Comparison of ENCODE assay signal across 8 cellular contexts in the genomic region with DNA sequence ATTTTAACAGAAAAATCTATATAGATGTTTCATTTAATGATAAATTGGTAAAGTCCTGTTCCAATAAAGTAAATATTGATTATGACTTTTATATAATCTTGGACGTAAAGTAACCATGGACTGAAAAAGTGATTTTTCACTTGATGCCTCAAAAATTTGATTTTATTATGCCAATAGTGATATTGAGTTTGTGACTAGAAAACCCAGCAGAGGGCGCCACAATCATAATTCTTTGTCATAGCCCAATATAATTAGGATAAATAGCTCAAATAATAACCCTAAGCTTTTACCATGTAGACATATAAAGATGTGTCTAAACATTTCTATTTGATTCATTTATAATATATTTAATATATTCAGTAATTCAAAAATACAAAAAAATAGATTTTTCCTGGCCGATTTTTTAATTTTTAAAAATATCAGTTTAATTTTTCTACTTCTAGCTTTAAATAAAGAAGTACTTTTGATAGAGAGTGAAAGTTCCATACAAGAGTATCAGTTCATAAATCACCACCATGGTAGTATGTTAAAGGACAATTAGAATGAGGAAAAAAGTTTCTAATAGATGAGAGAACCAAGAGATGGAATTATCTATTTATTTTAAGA. TPM values are rescaled to one million over a fixed set of nuclear protein-coding genes. Genes with fewer than 3 reads are reported as not detected.
DNase-seq lines count a peak whose midpoint lies in the region; ATAC-seq, FAIRE-seq and TF ChIP-seq lines count a peak whose summit lies in the region.

No MANE protein-coding gene starts in this region.

- H3K4me2 ChIP-seq in A549, result no peak overlapping the region

- DNase-seq in A549 (ENCODE audit: low read depth in 1 of 2, low spot score in 1 of 2) (peak; percentile 21 to 35), GM12865 (ENCODE audit: low read depth) (peak; percentile 45), NCI-H526 treated with DMSO at 0.1 percent for 48 hours (lab: John Stamatoyannopoulos, UW) (peak; percentile 12), foreskin keratinocyte (peak in 1 of 2 donors; percentile 9), gastrocnemius medialis (no peak), UCSD-AML1 (lab: John Stamatoyannopoulos, UW; ENCODE audit: unreplicated experiment) (no peak)
- peak; percentile 13 for DNase-seq in activated CD8-positive, alpha-beta memory T cell treated with anti-CD3 and anti-CD28 coated beads, Interleukin-2, amount 50 U/mL, for 24 hours (ENCODE audit: extremely low read depth)

- no peak for FAIRE-seq in A549 (lab: Jason Lieb, UNC)

- no peak overlapping the region for H3K4me3 ChIP-seq in A549
- no peak overlapping the region for H3K4me3 ChIP-seq in GM12865 (ENCODE audit: low read depth, low read length)
- H3K4me3 ChIP-seq in gastrocnemius medialis, result no peak overlapping the region

- in situ Hi-C loops in gastrocnemius medialis (cut with MboI; ENCODE audit: low sequenced_read_pairs in 4 of 4), result loop anchor here in 2 of 4 donors (10.0 to 25.0 kb wide), 2 partner anchors 562 to 570 kb away; no protein-coding TSS in a partner anchor

- H3K27me3 ChIP-seq in foreskin keratinocyte, result no peaks in the 10 kb centered on the region
- H3K27me3 ChIP-seq in gastrocnemius medialis, result no peaks in the 10 kb centered on the region

- ATAC-seq in A549 (no peak), foreskin keratinocyte (no peak), gastrocnemius medialis (no peak), HG02938 (IDR thresholded peaks at IDR 0.05; ENCODE audit: unreplicated experiment) (no peak)

- H3K36me3 ChIP-seq in gastrocnemius medialis, result no peaks in the 10 kb centered on the region

- peak; percentile 75 to 82 for TF ChIP-seq RAD21 in A549 (conservative IDR thresholded peaks at IDR 0.05 in 1 of 2, IDR thresholded peaks at IDR 0.05 in 1 of 2)

- WGBS in A549 (ENCODE audit: missing lambda C conversion rate), result 7% methylated on average over 3 of the region's 3 CpGs

- TF ChIP-seq POLR2A in A549 (IDR thresholded peaks at IDR 0.05; ENCODE audit: low read length) (no peak), gastrocnemius medialis (IDR thresholded peaks at IDR 0.05) (no peak)

- no peaks in the 10 kb centered on the region for H3K4me1 ChIP-seq in A549
- no peaks in the 10 kb centered on the region for H3K4me1 ChIP-seq in foreskin keratinocyte
- H3K4me1 ChIP-seq in gastrocnemius medialis, result no peaks in the 10 kb centered on the region

- no peak overlapping the region for H3K27ac ChIP-seq in A549
- H3K27ac ChIP-seq in foreskin keratinocyte, result no peak overlapping the region
- H3K27ac ChIP-seq in gastrocnemius medialis, result no peak overlapping the region

- TF ChIP-seq CTCF in A549 (IDR thresholded peaks at IDR 0.05), result peak; percentile 95
- peak; percentile 46 for TF ChIP-seq CTCF in GM12865 (IDR thresholded peaks at IDR 0.05; ENCODE audit: insufficient read depth, low read depth, low read length, missing control alignments)
- peak; percentile 74 for TF ChIP-seq CTCF in foreskin keratinocyte (conservative IDR thresholded peaks at IDR 0.05)
- TF ChIP-seq CTCF in gastrocnemius medialis (IDR thresholded peaks at IDR 0.05 in 4 of 5, conservative IDR thresholded peaks at IDR 0.05 in 1 of 5), result peak in 4 of 5 experiments; percentile 21 to 62 (median 44)

- intact Hi-C loops in gastrocnemius medialis (cut with DNase I; ENCODE audit: low total_unique reads), result loop anchor here (1.0 to 2.0 kb wide), 2 partner anchors 86 to 563 kb away; no protein-coding TSS in a partner anchor

- POLR2A ChIA-PET in A549 (lab: Yijun Ruan, JAX), result interaction anchor here (0.9 kb wide), 1 partner anchor 30 kb away, joined by 3 read pairs; a partner anchor contains a TSS

- no peaks in the 10 kb centered on the region for H3K9me3 ChIP-seq in A549
- H3K9me3 ChIP-seq in gastrocnemius medialis, result no peaks in the 10 kb centered on the region

- TF ChIP-seq EP300 in A549 (IDR thresholded peaks at IDR 0.05), result no peak

- CTCF ChIA-PET in A549 (lab: Yijun Ruan, JAX), result interaction anchor here (0.6 to 13.1 kb wide), 34 partner anchors 9 to 1104 kb away, joined by 3 to 184 read pairs (median 5); a partner anchor contains a TSS

TF ChIP-seq in A549, 52 proteins besides CTCF, POLR2A, EP300 and RAD21:
- TF ChIP-seq NFE2L2 (conservative IDR thresholded peaks at IDR 0.05; ENCODE audit: low read length) (no peak), KDM5A (IDR thresholded peaks at IDR 0.05) (no peak), JUN (IDR thresholded peaks at IDR 0.05) (no peak), FOSL2 (IDR thresholded peaks at IDR 0.05) (no peak), FOSL2 (CRISPR knock-in tag; IDR thresholded peaks at IDR 0.05) (no peak), SMC3 (IDR thresholded peaks at IDR 0.05) (peak; percentile 87)
- TF ChIP-seq, protein P1, sequence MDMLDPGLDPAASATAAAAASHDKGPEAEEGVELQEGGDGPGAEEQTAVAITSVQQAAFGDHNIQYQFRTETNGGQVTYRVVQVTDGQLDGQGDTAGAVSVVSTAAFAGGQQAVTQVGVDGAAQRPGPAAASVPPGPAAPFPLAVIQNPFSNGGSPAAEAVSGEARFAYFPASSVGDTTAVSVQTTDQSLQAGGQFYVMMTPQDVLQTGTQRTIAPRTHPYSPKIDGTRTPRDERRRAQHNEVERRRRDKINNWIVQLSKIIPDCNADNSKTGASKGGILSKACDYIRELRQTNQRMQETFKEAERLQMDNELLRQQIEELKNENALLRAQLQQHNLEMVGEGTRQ (IDR thresholded peaks at IDR 0.05), result no peak
TF ChIP-seq in A549: peak in this region for 1.

RNA-seq across cellular contexts. Expression of a gene that starts 30.7 kb away (rescaled TPM):
- polyA plus RNA-seq in A549 (2011; rRNA removed) (10.0 and 15.7 TPM in 2 replicates), A549 (2017; fragmentation: RNase III; extraction: RNeasy Plus Mini Kit Qiagen cat#74134 plus additional on column Dnase treatment) (6.2 to 6.7 TPM (median 6.5 TPM) in 3 replicates), foreskin keratinocyte (5.2 and 6.7 TPM in 2 replicates)
- 3.7 and 4.3 TPM in 2 replicates for polyA plus RNA-seq in A549 (2012; cell fraction: cytosol; rRNA removed)
- polyA plus RNA-seq in A549 (2012; cell fraction: nucleus; rRNA removed), result 2.4 and 3.2 TPM in 2 replicates
- 9.4 and 10.2 TPM in 2 replicates for polyA minus RNA-seq in A549 (2011; rRNA and poly(A)+ RNA removed)
- total RNA-seq in foreskin keratinocyte (6.9 and 7.0 TPM in 2 replicates), gastrocnemius medialis (1 to 10 TPM; 2.6 to 9.5 (median 5.2) TPM)

RNA-seq across cellular contexts. Expression of a gene that starts 31.1 kb away (rescaled TPM):
- polyA plus RNA-seq in A549 (2011; rRNA removed), result 78.8 and 92.7 TPM in 2 replicates
- 10.6 and 10.9 TPM in 2 replicates for polyA plus RNA-seq in A549 (2012; cell fraction: cytosol; rRNA removed)
- 7.5 and 11.2 TPM in 2 replicates for polyA plus RNA-seq in A549 (2012; cell fraction: nucleus; rRNA removed)
- polyA plus RNA-seq in A549 (2017; fragmentation: RNase III; extraction: RNeasy Plus Mini Kit Qiagen cat#74134 plus additional on column Dnase treatment), result 28.7 to 31.1 TPM (median 29.6 TPM) in 3 replicates
- polyA minus RNA-seq in A549 (2011; rRNA and poly(A)+ RNA removed), result 28.5 and 29.6 TPM in 2 replicates
- 18.3 and 22.1 TPM in 2 replicates for total RNA-seq in foreskin keratinocyte
- polyA plus RNA-seq in foreskin keratinocyte, result 5.3 and 8.3 TPM in 2 replicates
- total RNA-seq in gastrocnemius medialis, result 10 to 100 TPM; 27.3 to 60.0 (median 52.3) TPM

Comparison
In these comparisons a context has a peak if more than half of its experiments do, and no peak if none do; other contexts are left out.
1. DNase-seq: peak in A549 (2 of 2), GM12865 (single experiment), NCI-H526 treated with DMSO at 0.1 percent for 48 hours (single experiment) and activated CD8-positive, alpha-beta memory T cell treated with anti-CD3 and anti-CD28 coated beads, Interleukin-2, amount 50 U/mL, for 24 hours (single experiment); none in gastrocnemius medialis (0 of 2) and UCSD-AML1 (single experiment).
2. CTCF ChIP-seq: peak in every context shown above with its lines; median percentile 95 in A549; 74 in foreskin keratinocyte; 46 in GM12865; 44 in gastrocnemius medialis.